11 cellular contexts compared by ENCODE assay signal in genomic region chr17:47651704-47652103, GRCh38. TPM values are rescaled to one million over a fixed set of nuclear protein-coding genes. Genes with fewer than 3 reads are reported as not detected.
DNase-seq lines count a peak whose midpoint lies in the region; ATAC-seq and TF ChIP-seq lines count a peak whose summit lies in the region.
"Had no signal": no experiment of that assay in that cellular context is flagged by ENCODE, and none has a peak within 500 bp of the region (broad histone marks: within the 10 kb centered on the region; RNA-seq: fewer than 3 reads in every experiment).

No MANE protein-coding gene starts in this region.

- H3K27ac ChIP-seq in HEK293 (ENCODE audit: extremely low read depth, low read depth, low read length) (0 out of 2 replicates have a peak overlapping the region, but pooled peaks have one; percentile 3), mesenchymal stem cell (ENCODE audit: low read length, poor library complexity, severe bottlenecking) (no peak overlapping the region)

- ATAC-seq in HG02884 (IDR thresholded peaks at IDR 0.05; ENCODE audit: unreplicated experiment) = no peak

- H3K23ac ChIP-seq in mesenchymal stem cell (ENCODE audit: low read length in 2 of 2) = no peak overlapping the region

- H3K4me3 ChIP-seq in BE2C (ENCODE audit: low read depth, low read length) (peak overlapping the region; percentile 95), HEK293 (ENCODE audit: low read depth, low read length) (no peak overlapping the region; the same call in 1 of the 2 replicates), mesenchymal stem cell (ENCODE audit: insufficient read depth in 1 of 2, low read depth in 1 of 2, low read length in 2 of 2) (peak overlapping the region in 1 of 2 experiments; percentile 88)

- no peaks in the 10 kb centered on the region for H3K9me3 Mint-ChIP-seq in activated T-helper 1 cell treated with anti-CD3 and anti-CD28 coated beads, Interleukin-12 subunit alpha, Interleukin-12 subunit beta, Interleukin-2, Interleukin-4 antibody, amounts not matched to agents 30 ng/mL and 10 ng/mL and 1 ng/mL, durations not matched to agents 14 hours and 24 hours and 36 hours

- CTCF ChIA-PET in HEK293 (lab: Yijun Ruan, JAX) = interaction anchor here (0.9 to 2.7 kb wide), 3 partner anchors 12 to 31 kb away, joined by 8 to 9 read pairs (median 8); no protein-coding TSS in a partner anchor

- WGBS in mesenchymal stem cell = 84% methylated on average over 2 of the region's 2 CpGs

- no peak overlapping the region for H2AFZ ChIP-seq in mesenchymal stem cell (ENCODE audit: low read depth, low read length)

- DNase-seq in BE2C (no peak), mesenchymal stem cell (no peak), GM13976 (ENCODE audit: low spot score) (no peak), amniotic stem cell (lab: John Stamatoyannopoulos, UW) (no peak), NOMO-1 treated with DMSO at 0.1 percent for 48 hours (lab: John Stamatoyannopoulos, UW; ENCODE audit: unreplicated experiment) (no peak)
- no peak for DNase-seq in activated T-helper 1 cell treated with anti-CD3 and anti-CD28 coated beads, Interleukin-12 subunit alpha, Interleukin-12 subunit beta, Interleukin-2, Interleukin-4 antibody, amounts not matched to agents 30 ng/mL and 10 ng/mL and 1 ng/mL, durations not matched to agents 14 hours and 24 hours and 36 hours (ENCODE audit: low spot score)
- DNase-seq: DMS79, NCI-H1092 treated with DMSO at 0.1 percent for 48 hours had no signal

- no peak overlapping the region for H3K14ac ChIP-seq in mesenchymal stem cell (ENCODE audit: low read length in 2 of 2)

- no peak overlapping the region for H4K91ac ChIP-seq in mesenchymal stem cell (ENCODE audit: low read length)

- H3K4ac ChIP-seq in mesenchymal stem cell (ENCODE audit: low read depth in 1 of 2, low read length in 2 of 2) = no peak overlapping the region

- H3K4me1 ChIP-seq in BE2C (no peaks in the 10 kb centered on the region; the same call in 1 of the 2 replicates), HEK293 (ENCODE audit: control insufficient read depth, insufficient read depth, low read length) (peaks cover 12% of the 10 kb centered on the region), mesenchymal stem cell (ENCODE audit: control insufficient read depth, insufficient read depth, low read depth, low read length) (peaks cover 5% of the 10 kb centered on the region)

- H3K4me2 ChIP-seq in mesenchymal stem cell (ENCODE audit: low read length, poor library complexity, severe bottlenecking) = peak overlapping the region; percentile 35

- H3K79me1 ChIP-seq in mesenchymal stem cell (replicated peaks; ENCODE audit: low read length, poor library complexity, severe bottlenecking) = peaks cover 9% of the 10 kb centered on the region

- H3K36me3 ChIP-seq in BE2C = peaks cover 57% of the 10 kb centered on the region
- H3K36me3 ChIP-seq in HEK293 (ENCODE audit: control insufficient read depth in 2 of 2, insufficient read depth in 1 of 2, low read length in 2 of 2) = peaks cover 58 to 60% of the 10 kb centered on the region in 2 experiments
- H3K36me3 ChIP-seq in mesenchymal stem cell (ENCODE audit: control insufficient read depth in 1 of 2, insufficient read depth in 2 of 2, low read depth in 1 of 2, low read length in 2 of 2) = peaks cover 12 to 55% of the 10 kb centered on the region in 2 experiments

- no peaks in the 10 kb centered on the region for H3K27me3 Mint-ChIP-seq in activated T-helper 1 cell treated with anti-CD3 and anti-CD28 coated beads, Interleukin-12 subunit alpha, Interleukin-12 subunit beta, Interleukin-2, Interleukin-4 antibody, amounts not matched to agents 30 ng/mL and 10 ng/mL and 1 ng/mL, durations not matched to agents 14 hours and 24 hours and 36 hours (ENCODE audit: insufficient read depth)

- peaks cover 55% of the 10 kb centered on the region for H3K36me3 Mint-ChIP-seq in activated T-helper 1 cell treated with anti-CD3 and anti-CD28 coated beads, Interleukin-12 subunit alpha, Interleukin-12 subunit beta, Interleukin-2, Interleukin-4 antibody, amounts not matched to agents 30 ng/mL and 10 ng/mL and 1 ng/mL, durations not matched to agents 14 hours and 24 hours and 36 hours (ENCODE audit: low read depth)

- H3K27me3 ChIP-seq in BE2C = no peaks in the 10 kb centered on the region
- no peaks in the 10 kb centered on the region for H3K27me3 ChIP-seq in mesenchymal stem cell (ENCODE audit: control insufficient read depth in 1 of 2, insufficient read depth in 1 of 2, low read length in 2 of 2)
- H3K27me3 ChIP-seq: tibial nerve had no signal

- H2BK15ac ChIP-seq in mesenchymal stem cell (ENCODE audit: low read depth, poor library complexity, severe bottlenecking) = no peak overlapping the region

- H3K18ac ChIP-seq in mesenchymal stem cell (ENCODE audit: low read depth in 1 of 2, low read length in 2 of 2) = no peak overlapping the region

- H3K9ac ChIP-seq in mesenchymal stem cell (ENCODE audit: low read length) = peak overlapping the region; percentile 95

- in situ Hi-C loops in GM13976 (cut with MboI; ENCODE audit: low sequenced_read_pairs, unreplicated experiment) = no loop called here

- H4K8ac ChIP-seq in mesenchymal stem cell (ENCODE audit: low read length) = no peak overlapping the region

- H3K9me3 ChIP-seq in BE2C = no peaks in the 10 kb centered on the region
- no peaks in the 10 kb centered on the region for H3K9me3 ChIP-seq in HEK293 (ENCODE audit: control insufficient read depth, insufficient read depth, low read depth, low read length)
- H3K9me3 ChIP-seq in mesenchymal stem cell (ENCODE audit: control insufficient read depth, low read length) = no peaks in the 10 kb centered on the region
- H3K9me3 ChIP-seq: tibial nerve had no signal

- peak overlapping the region; percentile 98 for H3K4me3 Mint-ChIP-seq in activated T-helper 1 cell treated with anti-CD3 and anti-CD28 coated beads, Interleukin-12 subunit alpha, Interleukin-12 subunit beta, Interleukin-2, Interleukin-4 antibody, amounts not matched to agents 30 ng/mL and 10 ng/mL and 1 ng/mL, durations not matched to agents 14 hours and 24 hours and 36 hours

- H2BK12ac ChIP-seq in mesenchymal stem cell (ENCODE audit: low read length in 2 of 2) = no peak overlapping the region

- no peak overlapping the region for H2BK120ac ChIP-seq in mesenchymal stem cell (ENCODE audit: low read depth, low read length)

- peak overlapping the region; percentile 94 for H3K27ac Mint-ChIP-seq in activated T-helper 1 cell treated with anti-CD3 and anti-CD28 coated beads, Interleukin-12 subunit alpha, Interleukin-12 subunit beta, Interleukin-2, Interleukin-4 antibody, amounts not matched to agents 30 ng/mL and 10 ng/mL and 1 ng/mL, durations not matched to agents 14 hours and 24 hours and 36 hours

- POLR2A ChIA-PET in HEK293 (lab: Yijun Ruan, JAX) = interaction anchor here (1.6 to 3.6 kb wide), 3 partner anchors 11 to 27 kb away, joined by 5 to 48 read pairs (median 21); no protein-coding TSS in a partner anchor

- intact Hi-C loops in activated T-helper 1 cell treated with anti-CD3 and anti-CD28 coated beads, Interleukin-12 subunit alpha, Interleukin-12 subunit beta, Interleukin-2, Interleukin-4 antibody, amounts not matched to agents 30 ng/mL and 10 ng/mL and 1 ng/mL, durations not matched to agents 14 hours and 24 hours and 36 hours (cut with micrococcal nuclease) = loop anchor here (2.0 kb wide), 1 partner anchor 43 kb away; the partner anchor contains the start of gene TBKBP1

- no peak overlapping the region for H2AK5ac ChIP-seq in mesenchymal stem cell (ENCODE audit: low read length, severe bottlenecking)

- H3K4me1 Mint-ChIP-seq in activated T-helper 1 cell treated with anti-CD3 and anti-CD28 coated beads, Interleukin-12 subunit alpha, Interleukin-12 subunit beta, Interleukin-2, Interleukin-4 antibody, amounts not matched to agents 30 ng/mL and 10 ng/mL and 1 ng/mL, durations not matched to agents 14 hours and 24 hours and 36 hours (ENCODE audit: low read depth) = peaks cover 52% of the 10 kb centered on the region

- TF ChIP-seq CTCF in BE2C (IDR thresholded peaks at IDR 0.05; ENCODE audit: low read depth, low read length) (no peak), HEK293 (tag by site-specific recombination; IDR thresholded peaks at IDR 0.05) (no peak), GM13976 (IDR thresholded peaks at IDR 0.05; ENCODE audit: borderline replicate concordance, control extremely low read depth, extremely low read depth, insufficient read depth, missing control alignments) (no peak)

- no peak overlapping the region for H2BK5ac ChIP-seq in mesenchymal stem cell (ENCODE audit: low read depth, low read length, poor library complexity, severe bottlenecking)

TF ChIP-seq in HEK293, 187 proteins besides CTCF, POLR2A, EP300 and RAD21 (continues in another document):
- no peak for TF ChIP-seq ZNF76 (tag by site-specific recombination; IDR thresholded peaks at IDR 0.05; ENCODE audit: borderline replicate concordance, low read depth)
- TF ChIP-seq ZNF639 (tag by site-specific recombination; IDR thresholded peaks at IDR 0.05) = no peak
- TF ChIP-seq KLF10 (tag by site-specific recombination; IDR thresholded peaks at IDR 0.05) = no peak
- no peak for TF ChIP-seq ZBTB17 (tag by site-specific recombination; IDR thresholded peaks at IDR 0.05)

RNA-seq across cellular contexts. Expression of gene KPNB1, which starts 2.0 kb away (rescaled TPM):
- 150 TPM for polyA plus RNA-seq in BE2C (2012; ENCODE audit: insufficient read depth, insufficient read length, low read depth)
- total RNA-seq in activated T-helper 1 cell treated with anti-CD3 and anti-CD28 coated beads, Interleukin-12 subunit alpha, Interleukin-12 subunit beta, Interleukin-2, Interleukin-4 antibody, amounts not matched to agents 30 ng/mL and 10 ng/mL and 1 ng/mL, durations not matched to agents 14 hours and 24 hours and 36 hours = 718 and 719 TPM in 2 replicates
- polyA plus RNA-seq in mesenchymal stem cell (2013, experiment 1 of 2) = 228 TPM
- polyA plus RNA-seq in mesenchymal stem cell (2013, experiment 2 of 2) = 191 TPM

RNA-seq across cellular contexts. Expression of gene TBKBP1, which starts 42.3 kb away (rescaled TPM):
- polyA plus RNA-seq in BE2C (2012; ENCODE audit: insufficient read depth, insufficient read length, low read depth) = 31.1 TPM
- total RNA-seq in activated T-helper 1 cell treated with anti-CD3 and anti-CD28 coated beads, Interleukin-12 subunit alpha, Interleukin-12 subunit beta, Interleukin-2, Interleukin-4 antibody, amounts not matched to agents 30 ng/mL and 10 ng/mL and 1 ng/mL, durations not matched to agents 14 hours and 24 hours and 36 hours = 11.6 and 12.4 TPM in 2 replicates
- 11.9 TPM for polyA plus RNA-seq in mesenchymal stem cell (2013, experiment 1 of 2)
- polyA plus RNA-seq in mesenchymal stem cell (2013, experiment 2 of 2) = 11.7 TPM
